8 cellular contexts compared by ENCODE assay signal in the genomic region with DNA sequence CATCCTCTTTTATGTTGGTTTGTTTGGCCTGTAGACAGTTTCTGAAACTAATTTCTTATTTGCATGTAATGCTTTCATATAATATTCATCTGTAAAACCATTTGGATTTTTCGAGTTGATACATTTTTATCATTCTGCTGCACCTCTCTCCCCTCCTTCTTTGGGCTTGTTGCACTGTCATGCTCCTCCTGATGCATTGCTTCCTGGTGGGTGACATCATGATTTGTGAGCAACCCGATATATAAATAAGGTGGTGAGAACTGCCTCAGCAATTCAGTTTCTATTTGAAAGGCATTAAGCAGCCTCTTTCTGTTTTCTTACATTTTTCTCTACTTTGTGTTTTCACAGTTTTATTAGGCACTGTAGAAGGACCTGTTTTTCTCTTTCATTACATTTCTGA.
DNase-seq lines count a peak whose midpoint lies in the region; ATAC-seq, FAIRE-seq and TF ChIP-seq lines count a peak whose summit lies in the region.

No MANE protein-coding gene starts in this region.

- H3K27ac ChIP-seq in body of pancreas, result no peak overlapping the region
- no peak overlapping the region for H3K27ac ChIP-seq in CD8-positive, alpha-beta memory T cell (ENCODE audit: low read depth, low read length)

- WGBS in body of pancreas, 2 donors, result 64 to 72% methylated on average over 2 of the region's 2 CpGs

- FAIRE-seq in GM12891 (lab: Jason Lieb, UNC), result peak; percentile 72

- no peaks in the 10 kb centered on the region for H3K9me3 Mint-ChIP-seq in CD8-positive, alpha-beta memory T cell

- H3K4me1 ChIP-seq in body of pancreas, result no peaks in the 10 kb centered on the region
- no peaks in the 10 kb centered on the region for H3K4me1 ChIP-seq in CD8-positive, alpha-beta memory T cell (ENCODE audit: insufficient read depth, low read length)

- peak; percentile 36 for ATAC-seq in GM21619 (IDR thresholded peaks at IDR 0.05; ENCODE audit: unreplicated experiment)
- ATAC-seq in body of pancreas, result no peak

- peaks cover 0 to 1% of the 10 kb centered on the region in 2 donors for H3K27me3 Mint-ChIP-seq in CD8-positive, alpha-beta memory T cell

- no peak for DNase-seq in GM12891 (ENCODE audit: insufficient read length, low spot score)
- DNase-seq in MG63, result peak; percentile 15
- peak; percentile 5 for DNase-seq in fibroblast of the conjunctiva (ENCODE audit: low read depth)
- no peak for DNase-seq in body of pancreas
- DNase-seq in amygdala (lab: John Stamatoyannopoulos, UW), result no peak
- DNase-seq in midbrain (lab: John Stamatoyannopoulos, UW), result no peak
- no peak for DNase-seq in CD8-positive, alpha-beta memory T cell

- peaks cover 18 to 39% (median 38%) of the 10 kb centered on the region in 3 donors for H3K4me1 Mint-ChIP-seq in CD8-positive, alpha-beta memory T cell

- peaks cover 0 to 4% (median 3%) of the 10 kb centered on the region in 3 donors for H3K36me3 Mint-ChIP-seq in CD8-positive, alpha-beta memory T cell

- no peak overlapping the region for H3K4me3 Mint-ChIP-seq in CD8-positive, alpha-beta memory T cell

- CTCF ChIA-PET in CD8-positive, alpha-beta memory T cell (lab: Charles Lee), result no interaction called here

- TF ChIP-seq POLR2A in GM12891 (IDR thresholded peaks at IDR 0.05; ENCODE audit: low read depth, low read length) (no peak), body of pancreas (IDR thresholded peaks at IDR 0.05) (no peak)

- no peak overlapping the region for H3K4me3 ChIP-seq in MG63
- no peak overlapping the region for H3K4me3 ChIP-seq in body of pancreas
- no peak overlapping the region for H3K4me3 ChIP-seq in CD8-positive, alpha-beta memory T cell (ENCODE audit: low read length)

- TF ChIP-seq CTCF in body of pancreas (IDR thresholded peaks at IDR 0.05), result no peak

- H3K27ac Mint-ChIP-seq in CD8-positive, alpha-beta memory T cell, result peak overlapping the region in 1 of 8 donors; percentile 10

- H3K27me3 ChIP-seq in MG63, result no peaks in the 10 kb centered on the region
- H3K27me3 ChIP-seq in body of pancreas, result no peaks in the 10 kb centered on the region
- H3K27me3 ChIP-seq in CD8-positive, alpha-beta memory T cell (ENCODE audit: insufficient read depth, low read length, poor library complexity, severe bottlenecking), result no peaks in the 10 kb centered on the region

- POLR2A ChIA-PET in CD8-positive, alpha-beta memory T cell (lab: Charles Lee), result no interaction called here

- intact Hi-C loops in body of pancreas (cut with DNase I), result no loop called here

- H3K9me3 ChIP-seq in MG63 (no peaks in the 10 kb centered on the region), body of pancreas (no peaks in the 10 kb centered on the region)
- no peaks in the 10 kb centered on the region for H3K9me3 ChIP-seq in CD8-positive, alpha-beta memory T cell (ENCODE audit: low read length)

- H3K36me3 ChIP-seq in MG63 (no peaks in the 10 kb centered on the region), body of pancreas (replicated peaks in 1 of 2; ENCODE audit: insufficient read depth in 1 of 2, low read depth in 2 of 2) (no peaks in the 10 kb centered on the region)
- no peaks in the 10 kb centered on the region for H3K36me3 ChIP-seq in CD8-positive, alpha-beta memory T cell (ENCODE audit: insufficient read depth, low read length)

TF ChIP-seq in GM12891, 5 proteins besides CTCF, POLR2A, EP300 and RAD21:
- TF ChIP-seq TAF1 (IDR thresholded peaks at IDR 0.05; ENCODE audit: low read depth, low read length) (no peak), SPI1 (IDR thresholded peaks at IDR 0.05; ENCODE audit: low read depth, low read length) (no peak), PAX5 (IDR thresholded peaks at IDR 0.05; ENCODE audit: insufficient read depth, low read length, severe bottlenecking) (no peak), POLR2AphosphoS5 (IDR thresholded peaks at IDR 0.05; ENCODE audit: low read depth, low read length) (no peak), POU2F2 (IDR thresholded peaks at IDR 0.05; ENCODE audit: low read depth, low read length) (no peak)

Comparison
In these comparisons a context has a peak if more than half of its experiments do, and no peak if none do; other contexts are left out.
1. DNase-seq: peak in MG63 (single experiment) and fibroblast of the conjunctiva (single experiment); none in GM12891 (single experiment), body of pancreas (0 of 4), amygdala (0 of 56), midbrain (single experiment) and CD8-positive, alpha-beta memory T cell (0 of 5).